8 cellular contexts compared by ENCODE assay signal in genomic region chr15:43492673-43493601, GRCh38. TPM values are rescaled to one million over a fixed set of nuclear protein-coding genes. Genes with fewer than 3 reads are reported as not detected.
DNase-seq lines count a peak whose midpoint lies in the region; ATAC-seq, FAIRE-seq and TF ChIP-seq lines count a peak whose summit lies in the region.

A gene with protein sequence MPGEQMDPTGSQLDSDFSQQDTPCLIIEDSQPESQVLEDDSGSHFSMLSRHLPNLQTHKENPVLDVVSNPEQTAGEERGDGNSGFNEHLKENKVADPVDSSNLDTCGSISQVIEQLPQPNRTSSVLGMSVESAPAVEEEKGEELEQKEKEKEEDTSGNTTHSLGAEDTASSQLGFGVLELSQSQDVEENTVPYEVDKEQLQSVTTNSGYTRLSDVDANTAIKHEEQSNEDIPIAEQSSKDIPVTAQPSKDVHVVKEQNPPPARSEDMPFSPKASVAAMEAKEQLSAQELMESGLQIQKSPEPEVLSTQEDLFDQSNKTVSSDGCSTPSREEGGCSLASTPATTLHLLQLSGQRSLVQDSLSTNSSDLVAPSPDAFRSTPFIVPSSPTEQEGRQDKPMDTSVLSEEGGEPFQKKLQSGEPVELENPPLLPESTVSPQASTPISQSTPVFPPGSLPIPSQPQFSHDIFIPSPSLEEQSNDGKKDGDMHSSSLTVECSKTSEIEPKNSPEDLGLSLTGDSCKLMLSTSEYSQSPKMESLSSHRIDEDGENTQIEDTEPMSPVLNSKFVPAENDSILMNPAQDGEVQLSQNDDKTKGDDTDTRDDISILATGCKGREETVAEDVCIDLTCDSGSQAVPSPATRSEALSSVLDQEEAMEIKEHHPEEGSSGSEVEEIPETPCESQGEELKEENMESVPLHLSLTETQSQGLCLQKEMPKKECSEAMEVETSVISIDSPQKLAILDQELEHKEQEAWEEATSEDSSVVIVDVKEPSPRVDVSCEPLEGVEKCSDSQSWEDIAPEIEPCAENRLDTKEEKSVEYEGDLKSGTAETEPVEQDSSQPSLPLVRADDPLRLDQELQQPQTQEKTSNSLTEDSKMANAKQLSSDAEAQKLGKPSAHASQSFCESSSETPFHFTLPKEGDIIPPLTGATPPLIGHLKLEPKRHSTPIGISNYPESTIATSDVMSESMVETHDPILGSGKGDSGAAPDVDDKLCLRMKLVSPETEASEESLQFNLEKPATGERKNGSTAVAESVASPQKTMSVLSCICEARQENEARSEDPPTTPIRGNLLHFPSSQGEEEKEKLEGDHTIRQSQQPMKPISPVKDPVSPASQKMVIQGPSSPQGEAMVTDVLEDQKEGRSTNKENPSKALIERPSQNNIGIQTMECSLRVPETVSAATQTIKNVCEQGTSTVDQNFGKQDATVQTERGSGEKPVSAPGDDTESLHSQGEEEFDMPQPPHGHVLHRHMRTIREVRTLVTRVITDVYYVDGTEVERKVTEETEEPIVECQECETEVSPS (N-terminal part only) (minus strand): TSS chr15:43493156. CDS start chr15:43493043, 113 bp downstream.

- peak within 1 kb of the TSS; percentile 95 for H3K4me2 ChIP-seq in OCI-LY3 (ENCODE audit: low read length)

- H3K4me3 ChIP-seq in OCI-LY3 (ENCODE audit: low read length) (peak within 1 kb of the TSS; percentile 83), mesodermal cell (ENCODE audit: extremely low read depth, insufficient read depth, low read length, poor library complexity, severe bottlenecking) (peak within 1 kb of the TSS; percentile 64)

- ATAC-seq in GM21526 (IDR thresholded peaks at IDR 0.05; ENCODE audit: low FRiP score, unreplicated experiment): peak; percentile 94

- H3K4me1 ChIP-seq in OCI-LY3 (ENCODE audit: low read length): peaks cover 25% of the 10 kb centered on the region
- peaks cover 4% of the 10 kb centered on the region for H3K4me1 ChIP-seq in mesodermal cell (ENCODE audit: control insufficient read depth, insufficient read depth, low read length, poor library complexity, severe bottlenecking)

- peaks cover 9% of the 10 kb centered on the region for H3K79me2 ChIP-seq in OCI-LY3 (ENCODE audit: low read length)

- H3K9ac ChIP-seq in OCI-LY3 (ENCODE audit: low read length): peak within 1 kb of the TSS; percentile 72

- H2AFZ ChIP-seq in OCI-LY3 (ENCODE audit: low read depth, low read length): peak within 1 kb of the TSS; percentile 98

- H3K27me3 ChIP-seq in OCI-LY3 (ENCODE audit: low read depth, low read length): no peaks in the 10 kb centered on the region

- DNase-seq in D341Med (ENCODE audit: low spot score): peak; percentile 95
- DNase-seq in HuH-7.5 (ENCODE audit: low spot score): peak; percentile 77
- DNase-seq in activated CD8-positive, alpha-beta memory T cell treated with anti-CD3 and anti-CD28 coated beads, Interleukin-2, amount 50 U/mL, for 48 hours: peak; percentile 95
- DNase-seq in stimulated activated CD8-positive, alpha-beta memory T cell treated with anti-CD3 and anti-CD28 coated beads, Interleukin-15, amount 100 ng/mL, for 24 hours (ENCODE audit: low read depth): peak; percentile 74

- H4K20me1 ChIP-seq in OCI-LY3 (ENCODE audit: insufficient read depth, low read length): no peaks in the 10 kb centered on the region

- 1 to 3% methylated on average over 33 to 45 of the region's 54 CpGs for WGBS in mesodermal cell (ENCODE audit: insufficient coverage in 2 of 2), 2 experiments

- peak within 1 kb of the TSS; percentile 76 for H3K27ac ChIP-seq in OCI-LY3 (ENCODE audit: low read length)
- peak within 1 kb of the TSS; percentile 96 for H3K27ac ChIP-seq in mesodermal cell (ENCODE audit: low read depth, low read length, severe bottlenecking)

- peak; percentile 78 for FAIRE-seq in endometrium (lab: Jason Lieb, UNC)

- H3K9me3 ChIP-seq in OCI-LY3 (ENCODE audit: insufficient read depth, low read length) (no peaks in the 10 kb centered on the region), mesodermal cell (ENCODE audit: control insufficient read depth, low read length) (no peaks in the 10 kb centered on the region)

- H3K36me3 ChIP-seq in OCI-LY3 (replicated peaks; ENCODE audit: low read depth, low read length) (peaks cover 25% of the 10 kb centered on the region), mesodermal cell (ENCODE audit: control insufficient read depth, insufficient read depth, low read length) (peaks cover 38% of the 10 kb centered on the region)

- no peak for TF ChIP-seq CTCF in OCI-LY3 (IDR thresholded peaks at IDR 0.05; ENCODE audit: low read depth, low read length)

RNA-seq across cellular contexts. Expression of the gene that starts here (rescaled TPM):
- 55.7 TPM for polyA plus RNA-seq in mesodermal cell (2013, experiment 1 of 2)
- 48.7 TPM for polyA plus RNA-seq in mesodermal cell (2013, experiment 2 of 2)

Comparison
In these comparisons a context has a peak if more than half of its experiments do, and no peak if none do; other contexts are left out.
1. Peak in every context shown above with its lines: DNase-seq, ATAC-seq, H3K4me3 ChIP-seq and H3K27ac ChIP-seq.